8 cellular contexts compared by ENCODE assay signal in the genomic region with DNA sequence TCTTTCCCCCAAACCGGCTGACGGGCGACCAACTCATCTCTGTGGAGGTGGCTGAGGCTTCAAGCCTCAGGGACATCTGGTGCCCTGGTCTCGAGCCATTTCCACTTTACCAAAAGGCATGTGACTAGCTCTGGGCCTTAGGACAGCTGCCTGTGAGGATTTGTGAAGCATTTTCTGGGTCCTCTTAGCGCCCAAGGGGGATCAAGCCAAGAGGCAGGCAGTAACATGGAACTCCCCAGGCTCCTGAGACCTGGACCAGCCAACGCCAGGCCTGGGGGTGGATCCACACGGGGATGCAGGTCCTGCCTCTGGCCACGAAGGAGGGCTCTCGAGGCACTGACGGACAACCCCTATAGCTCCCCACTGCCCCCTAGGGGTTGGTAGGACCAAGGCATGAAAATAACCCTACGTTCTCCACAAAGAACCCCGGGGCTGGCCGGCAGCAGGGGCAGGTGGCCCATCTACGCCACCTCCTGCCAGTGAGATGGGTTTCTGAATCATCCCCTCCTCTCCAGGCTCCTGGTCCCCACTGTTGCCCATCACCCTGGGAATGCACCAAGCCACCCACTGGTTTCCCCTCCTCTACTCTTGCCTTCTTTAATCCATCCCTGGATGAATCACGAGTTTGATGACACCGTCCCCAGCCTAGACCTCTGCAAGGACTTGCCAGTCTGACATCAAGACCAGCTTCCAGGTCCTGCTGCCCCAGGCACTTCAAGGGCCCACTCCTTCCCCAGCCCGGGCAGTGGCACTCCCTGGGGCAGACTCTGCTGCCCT. TPM values are rescaled to one million over a fixed set of nuclear protein-coding genes. Genes with fewer than 3 reads are reported as not detected.
DNase-seq lines count a peak whose midpoint lies in the region; ATAC-seq and TF ChIP-seq lines count a peak whose summit lies in the region.

No MANE protein-coding gene starts in this region.

- DNase-seq in AG10803 (ENCODE audit: low read depth) (peak; percentile 60), GM23248 (peak; percentile 67), SJCRH30 (peak; percentile 48 to 66), endodermal cell (peak; percentile 94)
- DNase-seq in naive thymus-derived CD4-positive, alpha-beta T cell = peak in 3 of 9 donors; percentile 11 to 19 (median 11)
- DNase-seq in activated T-helper 2 cell treated with anti-CD3 and anti-CD28 coated beads, Interferon-gamma antibody, Interleukin-2, Interleukin-4, amounts not matched to agents 10 μg/mL and 5 μg/mL and 100 μg/mL, durations not matched to agents 14 hours and 24 hours and 36 hours (ENCODE audit: low spot score) = no peak

- H3K9me2 ChIP-seq in GM23248 (ENCODE audit: insufficient read depth) = no peaks in the 10 kb centered on the region

- no peak overlapping the region for H3K4me2 ChIP-seq in GM23248 (ENCODE audit: unreplicated experiment)

- peak; percentile 67 for TF ChIP-seq CTCF in AG10803 (conservative IDR thresholded peaks at IDR 0.05; ENCODE audit: low read length)
- TF ChIP-seq CTCF in endodermal cell (conservative IDR thresholded peaks at IDR 0.05) = peak; percentile 85

- H3K27me3 Mint-ChIP-seq in endodermal cell (ENCODE audit: insufficient read depth) = no peaks in the 10 kb centered on the region
- H3K27me3 Mint-ChIP-seq in naive thymus-derived CD4-positive, alpha-beta T cell = no peaks in the 10 kb centered on the region
- H3K27me3 Mint-ChIP-seq in activated T-helper 2 cell treated with anti-CD3 and anti-CD28 coated beads, Interferon-gamma antibody, Interleukin-2, Interleukin-4, amounts not matched to agents 10 μg/mL and 5 μg/mL and 100 μg/mL, durations not matched to agents 14 hours and 24 hours and 36 hours (ENCODE audit: low read depth) = no peaks in the 10 kb centered on the region

- no peaks in the 10 kb centered on the region for H3K9me3 Mint-ChIP-seq in endodermal cell
- no peaks in the 10 kb centered on the region for H3K9me3 Mint-ChIP-seq in naive thymus-derived CD4-positive, alpha-beta T cell
- H3K9me3 Mint-ChIP-seq in activated T-helper 2 cell treated with anti-CD3 and anti-CD28 coated beads, Interferon-gamma antibody, Interleukin-2, Interleukin-4, amounts not matched to agents 10 μg/mL and 5 μg/mL and 100 μg/mL, durations not matched to agents 14 hours and 24 hours and 36 hours = no peaks in the 10 kb centered on the region

- peaks cover 32% of the 10 kb centered on the region for H3K36me3 Mint-ChIP-seq in endodermal cell (ENCODE audit: low read depth)
- H3K36me3 Mint-ChIP-seq in naive thymus-derived CD4-positive, alpha-beta T cell = peaks cover 0 to 14% (median 0%) of the 10 kb centered on the region in 5 donors
- H3K36me3 Mint-ChIP-seq in activated T-helper 2 cell treated with anti-CD3 and anti-CD28 coated beads, Interferon-gamma antibody, Interleukin-2, Interleukin-4, amounts not matched to agents 10 μg/mL and 5 μg/mL and 100 μg/mL, durations not matched to agents 14 hours and 24 hours and 36 hours (ENCODE audit: low read depth) = peaks cover 27% of the 10 kb centered on the region

- CTCF ChIA-PET in naive thymus-derived CD4-positive, alpha-beta T cell (lab: Charles Lee) = interaction anchor here (0.8 kb wide), 1 partner anchor 48 kb away, joined by 3 read pairs; no protein-coding TSS in a partner anchor

- peaks cover 4% of the 10 kb centered on the region for H3K4me1 Mint-ChIP-seq in endodermal cell
- peaks cover 0 to 2% (median 0%) of the 10 kb centered on the region in 7 donors for H3K4me1 Mint-ChIP-seq in naive thymus-derived CD4-positive, alpha-beta T cell
- H3K4me1 Mint-ChIP-seq in activated T-helper 2 cell treated with anti-CD3 and anti-CD28 coated beads, Interferon-gamma antibody, Interleukin-2, Interleukin-4, amounts not matched to agents 10 μg/mL and 5 μg/mL and 100 μg/mL, durations not matched to agents 14 hours and 24 hours and 36 hours (ENCODE audit: low read depth) = no peaks in the 10 kb centered on the region

- H3K4me3 Mint-ChIP-seq in endodermal cell = no peak overlapping the region
- H3K4me3 Mint-ChIP-seq in naive thymus-derived CD4-positive, alpha-beta T cell = no peak overlapping the region
- H3K4me3 Mint-ChIP-seq in activated T-helper 2 cell treated with anti-CD3 and anti-CD28 coated beads, Interferon-gamma antibody, Interleukin-2, Interleukin-4, amounts not matched to agents 10 μg/mL and 5 μg/mL and 100 μg/mL, durations not matched to agents 14 hours and 24 hours and 36 hours (ENCODE audit: low read depth) = no peak overlapping the region

- in situ Hi-C loops in GM23248 (cut with MboI) = no loop called here

- H3K4me1 ChIP-seq in GM23248 (ENCODE audit: insufficient read depth) = no peaks in the 10 kb centered on the region
- no peaks in the 10 kb centered on the region for H3K4me1 ChIP-seq in SJCRH30
- peaks cover 6% of the 10 kb centered on the region for H3K4me1 ChIP-seq in endodermal cell (ENCODE audit: control insufficient read depth, insufficient read depth, low read length)
- no peaks in the 10 kb centered on the region for H3K4me1 ChIP-seq in naive thymus-derived CD4-positive, alpha-beta T cell (ENCODE audit: control insufficient read depth in 2 of 2, insufficient read depth in 2 of 2, low read length in 2 of 2)

- H2AFZ ChIP-seq in GM23248 = no peak overlapping the region

- no peaks in the 10 kb centered on the region for H4K20me1 ChIP-seq in GM23248 (ENCODE audit: insufficient read depth)

- no peaks in the 10 kb centered on the region; the same call in 1 of the 2 replicates for H3F3A ChIP-seq in GM23248 (ENCODE audit: insufficient read depth)

- H3K27ac ChIP-seq in GM23248 (no peak overlapping the region), SJCRH30 (no peak overlapping the region), endodermal cell (ENCODE audit: low read depth, low read length) (peak overlapping the region; percentile 63)
- H3K27ac ChIP-seq in naive thymus-derived CD4-positive, alpha-beta T cell (ENCODE audit: low read depth, low read length) = no peak overlapping the region

- H3K27ac Mint-ChIP-seq in endodermal cell = peak overlapping the region; percentile 61
- no peak overlapping the region for H3K27ac Mint-ChIP-seq in naive thymus-derived CD4-positive, alpha-beta T cell
- H3K27ac Mint-ChIP-seq in activated T-helper 2 cell treated with anti-CD3 and anti-CD28 coated beads, Interferon-gamma antibody, Interleukin-2, Interleukin-4, amounts not matched to agents 10 μg/mL and 5 μg/mL and 100 μg/mL, durations not matched to agents 14 hours and 24 hours and 36 hours = no peak overlapping the region

- no peaks in the 10 kb centered on the region for H3K9me3 ChIP-seq in GM23248 (ENCODE audit: low read depth)
- H3K9me3 ChIP-seq in SJCRH30 (replicated peaks) = no peaks in the 10 kb centered on the region
- no peaks in the 10 kb centered on the region for H3K9me3 ChIP-seq in endodermal cell (ENCODE audit: control insufficient read depth, low read length)
- no peaks in the 10 kb centered on the region for H3K9me3 ChIP-seq in naive thymus-derived CD4-positive, alpha-beta T cell (ENCODE audit: control insufficient read depth in 2 of 3, low read length in 3 of 3)

- H3K27me3 ChIP-seq in GM23248 (replicated peaks; ENCODE audit: insufficient read depth) = no peaks in the 10 kb centered on the region
- no peaks in the 10 kb centered on the region for H3K27me3 ChIP-seq in SJCRH30
- H3K27me3 ChIP-seq in endodermal cell (ENCODE audit: control insufficient read depth, insufficient read depth, low read length, poor library complexity, severe bottlenecking) = no peaks in the 10 kb centered on the region
- no peaks in the 10 kb centered on the region for H3K27me3 ChIP-seq in naive thymus-derived CD4-positive, alpha-beta T cell (ENCODE audit: control insufficient read depth in 2 of 2, insufficient read depth in 2 of 2, low read length in 2 of 2)

- POLR2A ChIA-PET in naive thymus-derived CD4-positive, alpha-beta T cell (lab: Charles Lee) = no interaction called here

- WGBS in GM23248 (ENCODE audit: low coverage in 1 of 2, low lambda C conversion rate in 2 of 2, missing lambda C conversion rate in 2 of 2), 2 experiments = 60 to 62% methylated on average over 17 of the region's 17 CpGs
- WGBS in endodermal cell (ENCODE audit: insufficient coverage in 1 of 2, insufficient read length in 1 of 2), 2 experiments = 82 to 87% methylated on average over 8 to 17 of the region's 17 CpGs

- intact Hi-C loops in naive thymus-derived CD4-positive, alpha-beta T cell (cut with micrococcal nuclease) = no loop called here
- intact Hi-C loops in activated T-helper 2 cell treated with anti-CD3 and anti-CD28 coated beads, Interferon-gamma antibody, Interleukin-2, Interleukin-4, amounts not matched to agents 10 μg/mL and 5 μg/mL and 100 μg/mL, durations not matched to agents 14 hours and 24 hours and 36 hours (cut with micrococcal nuclease) = no loop called here

- H3K36me3 ChIP-seq in GM23248 (ENCODE audit: low read depth) = peaks cover 3% of the 10 kb centered on the region; the same call in 1 of the 2 replicates
- peaks cover 3% of the 10 kb centered on the region; the same call in 1 of the 2 replicates for H3K36me3 ChIP-seq in SJCRH30
- peaks cover 20% of the 10 kb centered on the region for H3K36me3 ChIP-seq in endodermal cell (ENCODE audit: control insufficient read depth, insufficient read depth, low read length)
- peaks cover 0 to 51% (median 0%) of the 10 kb centered on the region in 3 experiments for H3K36me3 ChIP-seq in naive thymus-derived CD4-positive, alpha-beta T cell (ENCODE audit: control insufficient read depth in 2 of 3, insufficient read depth in 3 of 3, low read length in 3 of 3)

- ATAC-seq in naive thymus-derived CD4-positive, alpha-beta T cell = peak; percentile 53
- no peak for ATAC-seq in HG02610 (IDR thresholded peaks at IDR 0.05; ENCODE audit: unreplicated experiment)
- no peak for ATAC-seq in HG03196 (IDR thresholded peaks at IDR 0.05; ENCODE audit: unreplicated experiment)

- H3K79me2 ChIP-seq in GM23248 (ENCODE audit: insufficient read depth) = no peaks in the 10 kb centered on the region

- no peak overlapping the region for H3K4me3 ChIP-seq in AG10803 (ENCODE audit: low read length)
- H3K4me3 ChIP-seq in GM23248 = no peak overlapping the region
- no peak overlapping the region for H3K4me3 ChIP-seq in SJCRH30
- no peak overlapping the region for H3K4me3 ChIP-seq in endodermal cell (ENCODE audit: low read length)
- H3K4me3 ChIP-seq in naive thymus-derived CD4-positive, alpha-beta T cell (ENCODE audit: low read length) = no peak overlapping the region

- H3K9ac ChIP-seq in GM23248 = no peak overlapping the region
- no peak overlapping the region for H3K9ac ChIP-seq in endodermal cell (ENCODE audit: extremely low read depth, low read length, poor library complexity, severe bottlenecking)

RNA-seq across cellular contexts. Expression of a gene that starts 7.0 kb away (rescaled TPM):
- 177 and 207 TPM in 2 replicates for total RNA-seq in GM23248 (2014; rRNA removed; shearing (Covaris generic))
- 591 and 597 TPM in 2 replicates for polyA plus RNA-seq in GM23248 (2016; fragmentation: Nextera tagmentation; extraction: Ambion mirVana)
- 71.9 and 86.8 TPM in 2 replicates for total RNA-seq in SJCRH30 (2014; rRNA removed; shearing (Covaris generic))
- 10 to 100 TPM; 58.7 to 64.0 TPM for total RNA-seq in endodermal cell
- polyA plus RNA-seq in endodermal cell (2013, experiment 1 of 2) = 93.0 TPM
- 93.7 TPM for polyA plus RNA-seq in endodermal cell (2013, experiment 2 of 2)
- total RNA-seq in naive thymus-derived CD4-positive, alpha-beta T cell = 10 to 100 TPM; 28.1 to 81.0 (median 32.1) TPM
- 100 to 1,000 TPM; 101 to 105 TPM for polyA plus RNA-seq in naive thymus-derived CD4-positive, alpha-beta T cell
- total RNA-seq in activated T-helper 2 cell treated with anti-CD3 and anti-CD28 coated beads, Interferon-gamma antibody, Interleukin-2, Interleukin-4, amounts not matched to agents 10 μg/mL and 5 μg/mL and 100 μg/mL, durations not matched to agents 14 hours and 24 hours and 36 hours = 105 and 110 TPM in 2 replicates

RNA-seq across cellular contexts. Expression of a gene that starts 37.8 kb away (rescaled TPM):
- 0.76 and 0.86 TPM in 2 replicates for total RNA-seq in GM23248 (2014; rRNA removed; shearing (Covaris generic))
- 2.0 TPM in 2 replicates for polyA plus RNA-seq in GM23248 (2016; fragmentation: Nextera tagmentation; extraction: Ambion mirVana)
- 8.5 and 8.8 TPM in 2 replicates for total RNA-seq in SJCRH30 (2014; rRNA removed; shearing (Covaris generic))
- total RNA-seq in endodermal cell = 10 to 100 TPM; 18.1 to 25.5 TPM
- polyA plus RNA-seq in endodermal cell (2013, experiment 1 of 2) = 12.1 TPM
- 12.3 TPM for polyA plus RNA-seq in endodermal cell (2013, experiment 2 of 2)
- 10 to 100 TPM; 11.2 to 22.4 (median 20.6) TPM for total RNA-seq in naive thymus-derived CD4-positive, alpha-beta T cell
- polyA plus RNA-seq in naive thymus-derived CD4-positive, alpha-beta T cell = 10 to 100 TPM in 1 of 2 donors, 1 to 10 TPM in 1; 8.0 to 20.5 TPM
- total RNA-seq in activated T-helper 2 cell treated with anti-CD3 and anti-CD28 coated beads, Interferon-gamma antibody, Interleukin-2, Interleukin-4, amounts not matched to agents 10 μg/mL and 5 μg/mL and 100 μg/mL, durations not matched to agents 14 hours and 24 hours and 36 hours = 16.1 and 16.9 TPM in 2 replicates

RNA-seq across cellular contexts. Expression of a gene that starts 46.5 kb away (rescaled TPM):
- 50.3 and 82.2 TPM in 2 replicates for total RNA-seq in GM23248 (2014; rRNA removed; shearing (Covaris generic))
- polyA plus RNA-seq in GM23248 (2016; fragmentation: Nextera tagmentation; extraction: Ambion mirVana) = 33.0 and 37.0 TPM in 2 replicates
- total RNA-seq in SJCRH30 (2014; rRNA removed; shearing (Covaris generic)) = 53.4 and 62.8 TPM in 2 replicates
- total RNA-seq in endodermal cell = 10 to 100 TPM; 36.8 to 48.8 TPM
- polyA plus RNA-seq in endodermal cell (2013, experiment 1 of 2) = 21.0 TPM
- polyA plus RNA-seq in endodermal cell (2013, experiment 2 of 2) = 17.8 TPM
- total RNA-seq in naive thymus-derived CD4-positive, alpha-beta T cell = 10 to 100 TPM; 71.2 to 90.7 (median 81.4) TPM
- polyA plus RNA-seq in naive thymus-derived CD4-positive, alpha-beta T cell = 10 to 100 TPM; 16.4 to 32.9 TPM
- 84.8 and 87.2 TPM in 2 replicates for total RNA-seq in activated T-helper 2 cell treated with anti-CD3 and anti-CD28 coated beads, Interferon-gamma antibody, Interleukin-2, Interleukin-4, amounts not matched to agents 10 μg/mL and 5 μg/mL and 100 μg/mL, durations not matched to agents 14 hours and 24 hours and 36 hours
